8 cellular contexts compared by ENCODE assay signal in the genomic region with DNA sequence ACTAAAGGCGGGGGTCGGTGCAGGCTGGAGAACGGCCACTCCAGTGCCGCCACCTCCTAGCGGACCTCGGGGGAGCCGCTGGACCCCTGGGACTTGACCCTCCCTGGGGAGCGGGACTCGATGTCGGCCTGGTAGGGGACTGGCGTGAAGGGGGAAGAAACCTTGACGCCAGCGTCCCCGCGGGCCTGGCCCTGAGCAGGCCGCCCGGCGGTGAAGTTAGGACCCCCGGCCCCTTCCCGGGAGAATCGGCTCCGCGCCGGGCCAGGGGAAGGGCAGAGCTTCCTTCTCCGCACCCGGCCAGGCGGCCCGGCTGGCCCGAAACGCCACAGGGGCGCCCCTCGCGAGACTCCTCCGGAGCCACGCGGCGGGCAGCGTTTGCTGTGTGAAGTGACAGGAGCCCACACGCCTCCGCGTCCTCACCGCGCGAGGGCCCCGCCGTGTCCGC. TPM values are rescaled to one million over a fixed set of nuclear protein-coding genes. Genes with fewer than 3 reads are reported as not detected.
DNase-seq lines count a peak whose midpoint lies in the region; ATAC-seq and TF ChIP-seq lines count a peak whose summit lies in the region.

No MANE protein-coding gene starts in this region.

- H3K9ac ChIP-seq in neural progenitor cell: peak overlapping the region; percentile 87

- no peaks in the 10 kb centered on the region for H4K20me1 ChIP-seq in neural progenitor cell (ENCODE audit: low read depth)

- peak overlapping the region; percentile 76 for H3K4me3 ChIP-seq in neural progenitor cell

- peaks cover 6% of the 10 kb centered on the region for H3K4me1 ChIP-seq in neural progenitor cell

- no peaks in the 10 kb centered on the region for H3F3A ChIP-seq in neural progenitor cell (ENCODE audit: low read depth)

- no peak overlapping the region for H3K27ac Mint-ChIP-seq in neural progenitor cell

- peaks cover under 1% of the 10 kb centered on the region for H3K27me3 ChIP-seq in neural progenitor cell

- no peaks in the 10 kb centered on the region for H3K9me3 Mint-ChIP-seq in neural progenitor cell

- H3K79me2 ChIP-seq in neural progenitor cell (ENCODE audit: low read depth): peaks cover 12% of the 10 kb centered on the region

- H3K4me3 Mint-ChIP-seq in neural progenitor cell: peak overlapping the region; percentile 80

- H3K27ac ChIP-seq in neural progenitor cell: no peak overlapping the region

- H3K9me3 ChIP-seq in neural progenitor cell (ENCODE audit: low read depth): no peaks in the 10 kb centered on the region

- H3K4me2 ChIP-seq in neural progenitor cell: peak overlapping the region; percentile 100

- peak; percentile 55 for DNase-seq in EH (ENCODE audit: low read depth)
- DNase-seq in UCSD-AML1 (lab: John Stamatoyannopoulos, UW; ENCODE audit: unreplicated experiment): peak; percentile 35
- peak; percentile 73 to 77 for DNase-seq in erythroblast (lab: John Stamatoyannopoulos, UW)
- DNase-seq in neural progenitor cell (ENCODE audit: low spot score): no peak
- DNase-seq in midbrain (lab: John Stamatoyannopoulos, UW): no peak
- DNase-seq in RKO (ENCODE audit: low spot score): no peak
- no peak for DNase-seq in A172 (ENCODE audit: low spot score)

- peak; percentile 9 for ATAC-seq in HG02588 (IDR thresholded peaks at IDR 0.05; ENCODE audit: unreplicated experiment)

- H3K36me3 ChIP-seq in neural progenitor cell: no peaks in the 10 kb centered on the region

- peaks cover 5% of the 10 kb centered on the region for H3K27me3 Mint-ChIP-seq in neural progenitor cell (ENCODE audit: insufficient read depth, low read depth)

- H3K4me1 Mint-ChIP-seq in neural progenitor cell: peaks cover 10% of the 10 kb centered on the region

- no peak for TF ChIP-seq CTCF in neural progenitor cell (IDR thresholded peaks at IDR 0.05)

- peaks cover under 1% of the 10 kb centered on the region for H3K36me3 Mint-ChIP-seq in neural progenitor cell

- H2AFZ ChIP-seq in neural progenitor cell (replicated peaks): peak overlapping the region; percentile 72

- TF ChIP-seq POLR2A in erythroblast (IDR thresholded peaks at IDR 0.05; ENCODE audit: low read length): no peak

RNA-seq across cellular contexts. Expression of a gene that starts 0.4 kb away (rescaled TPM):
- total RNA-seq in neural progenitor cell (ENCODE audit: low replicate concordance): 54.5 and 76.6 TPM in 2 replicates
- total RNA-seq in A172 (2014; rRNA removed; shearing (Covaris generic)): 107 and 165 TPM in 2 replicates

RNA-seq across cellular contexts. Expression of a gene that starts 13.5 kb away (rescaled TPM):
- total RNA-seq in neural progenitor cell (ENCODE audit: low replicate concordance): 86.6 and 174 TPM in 2 replicates
- 185 and 187 TPM in 2 replicates for total RNA-seq in A172 (2014; rRNA removed; shearing (Covaris generic))

RNA-seq across cellular contexts. Expression of a gene that starts 13.6 kb away (rescaled TPM):
- 13.6 and 41.0 TPM in 2 replicates for total RNA-seq in neural progenitor cell (ENCODE audit: low replicate concordance)
- 42.8 and 50.1 TPM in 2 replicates for total RNA-seq in A172 (2014; rRNA removed; shearing (Covaris generic))

RNA-seq across cellular contexts. Expression of a gene that starts 27.7 kb away (rescaled TPM):
- 36.5 and 64.9 TPM in 2 replicates for total RNA-seq in neural progenitor cell (ENCODE audit: low replicate concordance)
- total RNA-seq in A172 (2014; rRNA removed; shearing (Covaris generic)): 104 and 113 TPM in 2 replicates

RNA-seq across cellular contexts. Expression of a gene that starts 32.8 kb away (rescaled TPM):
- 77.9 and 266 TPM in 2 replicates for total RNA-seq in neural progenitor cell (ENCODE audit: low replicate concordance)
- 89.9 and 133 TPM in 2 replicates for total RNA-seq in A172 (2014; rRNA removed; shearing (Covaris generic))

Comparison
In these comparisons a context has a peak if more than half of its experiments do, and no peak if none do; other contexts are left out.
1. DNase-seq: peak in EH (single experiment), UCSD-AML1 (single experiment) and erythroblast (2 of 2); none in neural progenitor cell (single experiment), midbrain (single experiment), RKO (single experiment) and A172 (single experiment).